ENCODE assay signal across 1 cellular context in the genomic region with DNA sequence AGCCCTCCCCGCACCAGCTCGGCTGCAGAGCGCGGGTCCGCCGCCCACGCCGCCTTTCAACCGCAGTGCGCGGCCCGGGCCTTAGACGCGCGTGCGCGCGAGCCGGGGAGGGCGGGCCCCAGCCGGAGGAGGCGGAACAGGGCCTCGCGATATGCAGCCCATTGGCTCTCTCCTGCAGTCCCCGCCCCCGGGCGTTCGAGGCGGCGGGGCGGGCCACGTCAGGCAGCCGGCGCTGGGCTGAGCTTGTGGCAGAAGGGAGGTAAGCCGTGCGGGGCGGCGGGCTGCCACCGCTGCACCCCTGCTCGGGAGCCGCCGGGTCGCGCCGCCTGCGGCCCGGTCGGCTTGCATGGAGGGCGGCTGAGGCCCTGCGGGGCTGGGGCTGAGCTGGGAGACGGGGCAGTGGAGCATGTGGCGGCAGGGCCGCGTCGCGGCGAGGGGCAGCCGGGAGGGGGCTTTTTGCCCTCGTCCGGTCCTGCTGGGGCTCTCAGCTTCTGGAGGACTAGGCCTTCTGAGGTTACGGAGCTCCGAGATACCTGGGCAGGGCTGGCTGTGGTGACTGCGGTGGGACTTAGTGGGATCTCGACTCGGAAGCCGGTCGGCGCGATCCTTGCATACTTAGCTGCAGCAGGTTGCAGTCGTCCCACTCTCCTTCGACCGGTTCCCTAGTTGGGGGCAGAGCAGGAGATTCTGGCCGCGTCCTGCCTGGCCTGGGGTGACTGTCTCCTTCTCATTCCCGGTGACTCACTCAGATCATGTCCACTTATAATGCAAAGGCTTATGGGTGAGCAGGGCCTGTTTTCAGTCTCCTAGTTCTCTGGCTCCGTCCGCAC.
TF ChIP-seq lines count a peak whose summit lies in the region.

A gene with protein sequence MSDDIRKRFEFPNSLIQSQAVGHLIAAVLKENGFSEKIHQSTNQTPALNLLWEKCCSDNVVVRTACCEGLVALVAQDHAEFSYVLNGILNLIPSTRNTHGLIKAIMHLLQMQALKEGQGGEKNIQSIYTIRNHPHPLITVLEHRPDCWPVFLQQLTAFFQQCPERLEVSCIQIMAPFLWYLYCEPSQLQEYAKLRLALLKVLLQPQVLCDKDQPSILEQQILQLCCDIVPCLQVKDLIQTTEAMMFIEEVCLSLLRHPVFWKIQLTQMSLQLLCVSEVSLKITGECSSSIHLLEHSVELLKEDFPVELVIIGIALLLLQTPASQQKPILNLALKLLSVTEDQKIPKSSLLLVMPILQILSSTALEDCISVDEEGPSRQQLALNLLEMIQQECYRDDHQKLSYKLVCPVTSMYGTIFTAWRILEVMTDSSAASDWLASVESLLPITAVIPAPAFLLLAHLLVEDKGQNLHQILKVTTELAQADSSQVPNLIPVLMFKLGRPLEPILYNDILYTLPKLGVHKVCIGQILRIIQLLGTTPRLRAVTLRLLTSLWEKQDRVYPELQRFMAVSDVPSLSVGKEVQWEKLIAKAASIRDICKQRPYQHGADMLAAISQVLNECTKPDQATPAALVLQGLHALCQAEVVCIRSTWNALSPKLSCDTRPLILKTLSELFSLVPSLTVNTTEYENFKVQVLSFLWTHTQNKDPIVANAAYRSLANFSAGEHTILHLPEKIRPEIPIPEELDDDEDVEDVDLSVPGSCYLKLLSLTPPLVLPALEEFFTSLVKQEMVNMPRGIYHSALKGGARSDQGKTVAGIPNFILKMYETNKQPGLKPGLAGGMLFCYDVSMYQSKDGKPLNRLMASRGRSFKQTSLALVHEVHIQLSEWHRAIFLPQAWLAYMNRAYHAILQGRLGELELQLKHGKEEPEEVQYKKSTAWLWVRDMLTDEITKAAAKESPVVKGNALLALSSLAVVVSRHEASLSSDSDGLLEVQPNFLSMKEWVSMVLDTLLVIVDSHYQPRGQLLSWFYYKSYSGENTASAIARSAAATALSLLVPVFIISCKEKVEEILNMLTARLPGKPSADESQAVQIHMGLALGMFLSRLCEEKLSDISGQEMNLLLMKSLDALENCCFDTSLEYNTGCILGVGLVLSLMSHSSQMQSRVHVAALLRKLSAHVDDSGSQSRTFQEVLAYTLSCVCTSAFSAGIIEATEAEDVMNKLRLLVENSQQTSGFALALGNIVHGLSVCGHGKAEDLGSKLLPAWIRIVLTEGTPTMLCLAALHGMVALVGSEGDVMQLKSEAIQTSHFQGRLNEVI (N-terminal part only) (plus strand): TSS at position 225 of the 830 bp plus-strand sequence. CDS start 31,095 bp downstream, outside the sequence.

TF ChIP-seq in K562, 482 proteins besides CTCF, POLR2A, EP300 and RAD21 (continued from another document and continues in another):
- TF ChIP-seq CREB1 (IDR thresholded peaks at IDR 0.05) (0 out of 2 replicates have a peak, but pooled peaks have one; percentile 19), CREB1 (CRISPR knock-in tag; IDR thresholded peaks at IDR 0.05) (no peak), ZNF584 (CRISPR knock-in tag; IDR thresholded peaks at IDR 0.05; ENCODE audit: low read depth) (no peak), YY1 (IDR thresholded peaks at IDR 0.05; ENCODE audit: borderline replicate concordance in 1 of 3, control insufficient read depth in 1 of 3, extremely low read depth in 1 of 3, insufficient read depth in 3 of 3, insufficient read length in 1 of 3, insufficient replicate concordance in 2 of 3, low read depth in 1 of 3, low read length in 2 of 3) (peak in 2 of 3 experiments; percentile 16 to 50), PCBP1 (IDR thresholded peaks at IDR 0.05; ENCODE audit: low read depth, low read length, poor library complexity, severe bottlenecking) (peak; percentile 56), ZNF780A (CRISPR knock-in tag; IDR thresholded peaks at IDR 0.05) (no peak), ZNF75A (CRISPR knock-in tag; IDR thresholded peaks at IDR 0.05) (no peak), MCM2 (IDR thresholded peaks at IDR 0.05; ENCODE audit: low read depth) (no peak), ZNF239 (CRISPR knock-in tag; IDR thresholded peaks at IDR 0.05) (no peak), ZNF766 (CRISPR knock-in tag; conservative IDR thresholded peaks at IDR 0.05) (no peak), SP2 (IDR thresholded peaks at IDR 0.05; ENCODE audit: extremely low read depth, low read depth, low read length, poor library complexity, severe bottlenecking) (no peak), FOSL1 (tag; conservative IDR thresholded peaks at IDR 0.05) (peak; percentile 60; the same call in 1 of the 2 replicates), MEIS2 (IDR thresholded peaks at IDR 0.05; ENCODE audit: partially characterized antibody) (peak; percentile 65), TCF3 (CRISPR knock-in tag; IDR thresholded peaks at IDR 0.05) (no peak), ZNF561 (CRISPR knock-in tag; conservative IDR thresholded peaks at IDR 0.05) (no peak), HDAC2 (IDR thresholded peaks at IDR 0.05) (no peak), NFATC3 (IDR thresholded peaks at IDR 0.05) (no peak), ZNF589 (CRISPR knock-in tag; IDR thresholded peaks at IDR 0.05; ENCODE audit: low read depth) (0 out of 2 replicates have a peak, but pooled peaks have one; percentile 32), PRPF4 (IDR thresholded peaks at IDR 0.05; ENCODE audit: insufficient read depth, low read depth, low read length, poor library complexity, severe bottlenecking) (no peak), MCM5 (IDR thresholded peaks at IDR 0.05; ENCODE audit: low read depth) (no peak), ZNF121 (CRISPR knock-in tag; conservative IDR thresholded peaks at IDR 0.05) (no peak), ZNF324 (CRISPR knock-in tag; IDR thresholded peaks at IDR 0.05) (no peak), ZC3H8 (IDR thresholded peaks at IDR 0.05) (no peak), DMBX1 (CRISPR knock-in tag; IDR thresholded peaks at IDR 0.05; ENCODE audit: borderline replicate concordance) (no peak), TBP (optimal IDR thresholded peaks at IDR 0.05; ENCODE audit: low read depth, low read length) (peak; percentile 91)
- TF ChIP-seq, protein P1, sequence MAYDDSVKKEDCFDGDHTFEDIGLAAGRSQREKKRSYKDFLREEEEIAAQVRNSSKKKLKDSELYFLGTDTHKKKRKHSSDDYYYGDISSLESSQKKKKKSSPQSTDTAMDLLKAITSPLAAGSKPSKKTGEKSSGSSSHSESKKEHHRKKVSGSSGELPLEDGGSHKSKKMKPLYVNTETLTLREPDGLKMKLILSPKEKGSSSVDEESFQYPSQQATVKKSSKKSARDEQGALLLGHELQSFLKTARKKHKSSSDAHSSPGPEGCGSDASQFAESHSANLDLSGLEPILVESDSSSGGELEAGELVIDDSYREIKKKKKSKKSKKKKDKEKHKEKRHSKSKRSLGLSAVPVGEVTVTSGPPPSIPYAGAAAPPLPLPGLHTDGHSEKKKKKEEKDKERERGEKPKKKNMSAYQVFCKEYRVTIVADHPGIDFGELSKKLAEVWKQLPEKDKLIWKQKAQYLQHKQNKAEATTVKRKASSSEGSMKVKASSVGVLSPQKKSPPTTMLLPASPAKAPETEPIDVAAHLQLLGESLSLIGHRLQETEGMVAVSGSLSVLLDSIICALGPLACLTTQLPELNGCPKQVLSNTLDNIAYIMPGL (CRISPR knock-in tag; IDR thresholded peaks at IDR 0.05) = no peak
- TF ChIP-seq, protein P2, sequence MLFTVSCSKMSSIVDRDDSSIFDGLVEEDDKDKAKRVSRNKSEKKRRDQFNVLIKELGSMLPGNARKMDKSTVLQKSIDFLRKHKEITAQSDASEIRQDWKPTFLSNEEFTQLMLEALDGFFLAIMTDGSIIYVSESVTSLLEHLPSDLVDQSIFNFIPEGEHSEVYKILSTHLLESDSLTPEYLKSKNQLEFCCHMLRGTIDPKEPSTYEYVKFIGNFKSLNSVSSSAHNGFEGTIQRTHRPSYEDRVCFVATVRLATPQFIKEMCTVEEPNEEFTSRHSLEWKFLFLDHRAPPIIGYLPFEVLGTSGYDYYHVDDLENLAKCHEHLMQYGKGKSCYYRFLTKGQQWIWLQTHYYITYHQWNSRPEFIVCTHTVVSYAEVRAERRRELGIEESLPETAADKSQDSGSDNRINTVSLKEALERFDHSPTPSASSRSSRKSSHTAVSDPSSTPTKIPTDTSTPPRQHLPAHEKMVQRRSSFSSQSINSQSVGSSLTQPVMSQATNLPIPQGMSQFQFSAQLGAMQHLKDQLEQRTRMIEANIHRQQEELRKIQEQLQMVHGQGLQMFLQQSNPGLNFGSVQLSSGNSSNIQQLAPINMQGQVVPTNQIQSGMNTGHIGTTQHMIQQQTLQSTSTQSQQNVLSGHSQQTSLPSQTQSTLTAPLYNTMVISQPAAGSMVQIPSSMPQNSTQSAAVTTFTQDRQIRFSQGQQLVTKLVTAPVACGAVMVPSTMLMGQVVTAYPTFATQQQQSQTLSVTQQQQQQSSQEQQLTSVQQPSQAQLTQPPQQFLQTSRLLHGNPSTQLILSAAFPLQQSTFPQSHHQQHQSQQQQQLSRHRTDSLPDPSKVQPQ (CRISPR knock-in tag; IDR thresholded peaks at IDR 0.05; ENCODE audit: borderline replicate concordance) = no peak
- TF ChIP-seq, protein P3, sequence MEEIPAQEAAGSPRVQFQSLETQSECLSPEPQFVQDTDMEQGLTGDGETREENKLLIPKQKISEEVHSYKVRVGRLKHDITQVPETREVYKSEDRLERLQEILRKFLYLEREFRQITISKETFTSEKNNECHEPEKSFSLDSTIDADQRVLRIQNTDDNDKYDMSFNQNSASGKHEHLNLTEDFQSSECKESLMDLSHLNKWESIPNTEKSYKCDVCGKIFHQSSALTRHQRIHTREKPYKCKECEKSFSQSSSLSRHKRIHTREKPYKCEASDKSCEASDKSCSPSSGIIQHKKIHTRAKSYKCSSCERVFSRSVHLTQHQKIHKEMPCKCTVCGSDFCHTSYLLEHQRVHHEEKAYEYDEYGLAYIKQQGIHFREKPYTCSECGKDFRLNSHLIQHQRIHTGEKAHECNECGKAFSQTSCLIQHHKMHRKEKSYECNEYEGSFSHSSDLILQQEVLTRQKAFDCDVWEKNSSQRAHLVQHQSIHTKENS (CRISPR knock-in tag; IDR thresholded peaks at IDR 0.05) = no peak
- TF ChIP-seq, protein P4, sequence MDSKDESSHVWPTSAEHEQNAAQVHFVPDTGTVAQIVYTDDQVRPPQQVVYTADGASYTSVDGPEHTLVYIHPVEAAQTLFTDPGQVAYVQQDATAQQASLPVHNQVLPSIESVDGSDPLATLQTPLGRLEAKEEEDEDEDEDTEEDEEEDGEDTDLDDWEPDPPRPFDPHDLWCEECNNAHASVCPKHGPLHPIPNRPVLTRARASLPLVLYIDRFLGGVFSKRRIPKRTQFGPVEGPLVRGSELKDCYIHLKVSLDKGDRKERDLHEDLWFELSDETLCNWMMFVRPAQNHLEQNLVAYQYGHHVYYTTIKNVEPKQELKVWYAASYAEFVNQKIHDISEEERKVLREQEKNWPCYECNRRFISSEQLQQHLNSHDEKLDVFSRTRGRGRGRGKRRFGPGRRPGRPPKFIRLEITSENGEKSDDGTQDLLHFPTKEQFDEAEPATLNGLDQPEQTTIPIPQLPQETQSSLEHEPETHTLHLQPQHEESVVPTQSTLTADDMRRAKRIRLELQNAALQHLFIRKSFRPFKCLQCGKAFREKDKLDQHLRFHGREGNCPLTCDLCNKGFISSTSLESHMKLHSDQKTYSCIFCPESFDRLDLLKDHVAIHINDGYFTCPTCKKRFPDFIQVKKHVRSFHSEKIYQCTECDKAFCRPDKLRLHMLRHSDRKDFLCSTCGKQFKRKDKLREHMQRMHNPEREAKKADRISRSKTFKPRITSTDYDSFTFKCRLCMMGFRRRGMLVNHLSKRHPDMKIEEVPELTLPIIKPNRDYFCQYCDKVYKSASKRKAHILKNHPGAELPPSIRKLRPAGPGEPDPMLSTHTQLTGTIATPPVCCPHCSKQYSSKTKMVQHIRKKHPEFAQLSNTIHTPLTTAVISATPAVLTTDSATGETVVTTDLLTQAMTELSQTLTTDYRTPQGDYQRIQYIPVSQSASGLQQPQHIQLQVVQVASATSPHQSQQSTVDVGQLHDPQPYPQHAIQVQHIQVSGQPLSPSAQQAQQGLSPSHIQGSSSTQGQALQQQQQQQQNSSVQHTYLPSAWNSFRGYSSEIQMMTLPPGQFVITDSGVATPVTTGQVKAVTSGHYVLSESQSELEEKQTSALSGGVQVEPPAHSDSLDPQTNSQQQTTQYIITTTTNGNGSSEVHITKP (IDR thresholded peaks at IDR 0.05; ENCODE audit: partially characterized antibody) = no peak
- TF ChIP-seq, protein P5, sequence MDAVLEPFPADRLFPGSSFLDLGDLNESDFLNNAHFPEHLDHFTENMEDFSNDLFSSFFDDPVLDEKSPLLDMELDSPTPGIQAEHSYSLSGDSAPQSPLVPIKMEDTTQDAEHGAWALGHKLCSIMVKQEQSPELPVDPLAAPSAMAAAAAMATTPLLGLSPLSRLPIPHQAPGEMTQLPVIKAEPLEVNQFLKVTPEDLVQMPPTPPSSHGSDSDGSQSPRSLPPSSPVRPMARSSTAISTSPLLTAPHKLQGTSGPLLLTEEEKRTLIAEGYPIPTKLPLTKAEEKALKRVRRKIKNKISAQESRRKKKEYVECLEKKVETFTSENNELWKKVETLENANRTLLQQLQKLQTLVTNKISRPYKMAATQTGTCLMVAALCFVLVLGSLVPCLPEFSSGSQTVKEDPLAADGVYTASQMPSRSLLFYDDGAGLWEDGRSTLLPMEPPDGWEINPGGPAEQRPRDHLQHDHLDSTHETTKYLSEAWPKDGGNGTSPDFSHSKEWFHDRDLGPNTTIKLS (IDR thresholded peaks at IDR 0.05; ENCODE audit: borderline replicate concordance, low read depth) = peak; percentile 76; the same call in 1 of the 2 replicates
- TF ChIP-seq, protein P6, sequence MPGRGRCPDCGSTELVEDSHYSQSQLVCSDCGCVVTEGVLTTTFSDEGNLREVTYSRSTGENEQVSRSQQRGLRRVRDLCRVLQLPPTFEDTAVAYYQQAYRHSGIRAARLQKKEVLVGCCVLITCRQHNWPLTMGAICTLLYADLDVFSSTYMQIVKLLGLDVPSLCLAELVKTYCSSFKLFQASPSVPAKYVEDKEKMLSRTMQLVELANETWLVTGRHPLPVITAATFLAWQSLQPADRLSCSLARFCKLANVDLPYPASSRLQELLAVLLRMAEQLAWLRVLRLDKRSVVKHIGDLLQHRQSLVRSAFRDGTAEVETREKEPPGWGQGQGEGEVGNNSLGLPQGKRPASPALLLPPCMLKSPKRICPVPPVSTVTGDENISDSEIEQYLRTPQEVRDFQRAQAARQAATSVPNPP (IDR thresholded peaks at IDR 0.05; ENCODE audit: borderline replicate concordance, insufficient read depth, insufficient read length) = no peak
